ENCODE assay signal across 8 cellular contexts in the genomic region with DNA sequence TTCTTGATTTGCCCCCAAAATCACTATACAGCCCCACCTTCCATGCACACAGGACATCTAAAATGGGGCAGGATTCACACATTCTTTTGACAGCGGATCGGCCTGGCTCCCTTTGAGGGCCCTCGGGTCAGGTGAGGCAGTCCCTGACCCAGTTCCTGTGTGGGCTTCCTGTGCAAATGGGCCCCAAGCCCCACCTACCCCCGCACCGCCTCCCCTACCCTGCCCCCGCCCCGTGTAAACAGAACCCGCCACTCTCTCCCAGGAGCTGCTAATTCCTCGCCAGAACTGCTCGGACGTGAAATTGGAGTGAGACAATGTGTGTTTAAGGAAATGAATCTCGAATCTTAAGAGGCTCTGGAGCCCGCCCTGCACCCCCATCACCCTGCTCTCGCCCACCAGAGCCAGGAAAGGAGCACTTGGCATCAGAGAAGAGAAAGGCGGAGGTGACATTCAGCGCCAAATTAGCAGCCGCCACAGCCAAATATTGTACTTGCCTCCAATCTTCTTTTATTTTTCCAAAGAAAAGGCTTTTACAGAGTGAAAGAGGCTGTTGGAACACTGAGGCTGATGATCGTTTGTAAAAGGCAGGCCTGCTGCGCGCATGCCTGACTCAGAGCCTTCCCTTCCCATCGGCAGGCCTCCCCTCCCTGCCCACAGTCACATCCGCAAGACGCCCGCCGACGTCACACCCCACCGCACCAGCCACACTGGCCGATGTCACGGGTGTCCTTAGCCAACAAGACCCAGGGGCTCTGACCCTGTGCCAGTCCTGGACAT. TPM values are rescaled to one million over a fixed set of nuclear protein-coding genes. Genes with fewer than 3 reads are reported as not detected.
A peak's percentile ranks its signal among the peaks of the same experiment; 100 is the strongest.
DNase-seq lines count a peak whose midpoint lies in the region; ATAC-seq and TF ChIP-seq lines count a peak whose summit lies in the region.

No MANE protein-coding gene starts in this region.

- H3K4me3 ChIP-seq in Caco-2 (ENCODE audit: low read depth, low read length) (no peak overlapping the region), BE2C (ENCODE audit: low read depth, low read length) (no peak overlapping the region)

- CTCF ChIA-PET in Caco-2 (lab: Charles Lee) = no interaction called here
- CTCF ChIA-PET in activated CD4-positive, alpha-beta memory T cell treated with anti-CD3 and anti-CD28 coated beads, Interleukin-2, amount 10 ng/mL, durations not matched to agents 7 days and 5 days (lab: Charles Lee) = interaction anchor here (1.0 kb wide), 1 partner anchor 87 kb away, joined by 3 read pairs; no protein-coding TSS in a partner anchor

- H3K4me1 ChIP-seq in Caco-2 (peaks cover 7% of the 10 kb centered on the region; the same call in 1 of the 2 replicates), BE2C (no peaks in the 10 kb centered on the region)

- POLR2A ChIA-PET in Caco-2 (lab: Charles Lee) = no interaction called here
- POLR2A ChIA-PET in activated CD4-positive, alpha-beta memory T cell treated with anti-CD3 and anti-CD28 coated beads, Interleukin-2, amount 10 ng/mL, durations not matched to agents 7 days and 5 days (lab: Charles Lee) = no interaction called here
- POLR2A ChIA-PET in naive thymus-derived CD8-positive, alpha-beta T cell (lab: Charles Lee) = interaction anchor here (0.6 to 2.1 kb wide), 13 partner anchors 9 to 157 kb away, joined by 3 to 8 read pairs (median 3); a partner anchor contains a TSS

- no peak for DNase-seq in Caco-2
- peak; percentile 84 for DNase-seq in activated CD4-positive, alpha-beta memory T cell treated with anti-CD3 and anti-CD28 coated beads, Interleukin-2, amount 10 ng/mL, durations not matched to agents 7 days and 5 days
- peak; percentile 44 for DNase-seq in effector CD8-positive, alpha-beta T cell (lab: John Stamatoyannopoulos, UW)
- peak; percentile 26 to 91 (median 70) for DNase-seq in naive thymus-derived CD8-positive, alpha-beta T cell
- DNase-seq in BE2C = no peak
- DNase-seq in HPDE6-E6E7 (ENCODE audit: extremely low spot score) = no peak
- DNase-seq in HuH-7.5 (ENCODE audit: low spot score) = no peak

- H3K27me3 Mint-ChIP-seq in Caco-2 (ENCODE audit: insufficient read depth, unreplicated experiment) = no peaks in the 10 kb centered on the region
- H3K27me3 Mint-ChIP-seq in activated CD4-positive, alpha-beta memory T cell treated with anti-CD3 and anti-CD28 coated beads, Interleukin-2, amount 10 ng/mL, durations not matched to agents 7 days and 5 days = no peaks in the 10 kb centered on the region
- no peaks in the 10 kb centered on the region for H3K27me3 Mint-ChIP-seq in naive thymus-derived CD8-positive, alpha-beta T cell
- H3K27me3 Mint-ChIP-seq in stimulated activated memory B cell treated with anti-CD40 and anti-IgM and Interleukin-4, amounts not matched to agents 10 μg/mL and 1 μg/mL and 100 μg/mL, for 72 hours = peaks cover 32% of the 10 kb centered on the region

- no peak for TF ChIP-seq CTCF in Caco-2 (IDR thresholded peaks at IDR 0.05; ENCODE audit: insufficient read depth in 1 of 2, low read depth in 1 of 2, low read length in 1 of 2, severe bottlenecking in 1 of 2, unreplicated experiment in 1 of 2)
- TF ChIP-seq CTCF in BE2C (IDR thresholded peaks at IDR 0.05; ENCODE audit: low read depth, low read length) = no peak

- no peaks in the 10 kb centered on the region for H3K9me3 Mint-ChIP-seq in Caco-2 (ENCODE audit: unreplicated experiment)
- no peaks in the 10 kb centered on the region for H3K9me3 Mint-ChIP-seq in activated CD4-positive, alpha-beta memory T cell treated with anti-CD3 and anti-CD28 coated beads, Interleukin-2, amount 10 ng/mL, durations not matched to agents 7 days and 5 days
- H3K9me3 Mint-ChIP-seq in naive thymus-derived CD8-positive, alpha-beta T cell = no peaks in the 10 kb centered on the region
- no peaks in the 10 kb centered on the region for H3K9me3 Mint-ChIP-seq in stimulated activated memory B cell treated with anti-CD40 and anti-IgM and Interleukin-4, amounts not matched to agents 10 μg/mL and 1 μg/mL and 100 μg/mL, for 72 hours

- no peaks in the 10 kb centered on the region for H3K4me1 Mint-ChIP-seq in Caco-2 (ENCODE audit: low read depth, unreplicated experiment)
- H3K4me1 Mint-ChIP-seq in activated CD4-positive, alpha-beta memory T cell treated with anti-CD3 and anti-CD28 coated beads, Interleukin-2, amount 10 ng/mL, durations not matched to agents 7 days and 5 days = peaks cover 17% of the 10 kb centered on the region
- H3K4me1 Mint-ChIP-seq in naive thymus-derived CD8-positive, alpha-beta T cell = peaks cover 11 to 55% (median 33%) of the 10 kb centered on the region in 4 donors
- H3K4me1 Mint-ChIP-seq in stimulated activated memory B cell treated with anti-CD40 and anti-IgM and Interleukin-4, amounts not matched to agents 10 μg/mL and 1 μg/mL and 100 μg/mL, for 72 hours = no peaks in the 10 kb centered on the region

- BruUV-seq in Caco-2 (replicated peaks; lab: Mats Ljungman, UMichigan) = no TSS peak

- H3K27ac Mint-ChIP-seq in Caco-2 (ENCODE audit: unreplicated experiment) = peak overlapping the region; percentile 25
- H3K27ac Mint-ChIP-seq in activated CD4-positive, alpha-beta memory T cell treated with anti-CD3 and anti-CD28 coated beads, Interleukin-2, amount 10 ng/mL, durations not matched to agents 7 days and 5 days = peak overlapping the region; percentile 88
- H3K27ac Mint-ChIP-seq in naive thymus-derived CD8-positive, alpha-beta T cell = peak overlapping the region; percentile 84 to 99 (median 96)
- no peak overlapping the region for H3K27ac Mint-ChIP-seq in stimulated activated memory B cell treated with anti-CD40 and anti-IgM and Interleukin-4, amounts not matched to agents 10 μg/mL and 1 μg/mL and 100 μg/mL, for 72 hours

- H3K4me3 Mint-ChIP-seq in Caco-2 (ENCODE audit: unreplicated experiment) = no peak overlapping the region
- peak overlapping the region; percentile 66 for H3K4me3 Mint-ChIP-seq in activated CD4-positive, alpha-beta memory T cell treated with anti-CD3 and anti-CD28 coated beads, Interleukin-2, amount 10 ng/mL, durations not matched to agents 7 days and 5 days
- H3K4me3 Mint-ChIP-seq in naive thymus-derived CD8-positive, alpha-beta T cell = peak overlapping the region; percentile 79 to 92 (median 86)
- H3K4me3 Mint-ChIP-seq in stimulated activated memory B cell treated with anti-CD40 and anti-IgM and Interleukin-4, amounts not matched to agents 10 μg/mL and 1 μg/mL and 100 μg/mL, for 72 hours = no peak overlapping the region

- no peaks in the 10 kb centered on the region for H3K36me3 Mint-ChIP-seq in Caco-2 (ENCODE audit: insufficient read depth, unreplicated experiment)
- H3K36me3 Mint-ChIP-seq in activated CD4-positive, alpha-beta memory T cell treated with anti-CD3 and anti-CD28 coated beads, Interleukin-2, amount 10 ng/mL, durations not matched to agents 7 days and 5 days (ENCODE audit: low read depth) = no peaks in the 10 kb centered on the region
- no peaks in the 10 kb centered on the region for H3K36me3 Mint-ChIP-seq in naive thymus-derived CD8-positive, alpha-beta T cell
- no peaks in the 10 kb centered on the region for H3K36me3 Mint-ChIP-seq in stimulated activated memory B cell treated with anti-CD40 and anti-IgM and Interleukin-4, amounts not matched to agents 10 μg/mL and 1 μg/mL and 100 μg/mL, for 72 hours

- intact Hi-C loops in Caco-2 (cut with micrococcal nuclease; ENCODE audit: unreplicated experiment) = no loop called here

- H3K9me3 ChIP-seq in Caco-2 (no peaks in the 10 kb centered on the region), BE2C (no peaks in the 10 kb centered on the region)

- H3K36me3 ChIP-seq in Caco-2 (ENCODE audit: control insufficient read depth, insufficient read depth, low read length) = no peaks in the 10 kb centered on the region
- no peaks in the 10 kb centered on the region for H3K36me3 ChIP-seq in BE2C

- H3K27me3 ChIP-seq in Caco-2 (replicated peaks; ENCODE audit: control insufficient read depth, insufficient read depth, low read length) (no peaks in the 10 kb centered on the region), BE2C (no peaks in the 10 kb centered on the region)

- peak; percentile 85 to 87 for ATAC-seq in naive thymus-derived CD8-positive, alpha-beta T cell
- peak; percentile 37 for ATAC-seq in stimulated activated memory B cell treated with anti-CD40 and anti-IgM and Interleukin-4, amounts not matched to agents 10 μg/mL and 1 μg/mL and 100 μg/mL, for 72 hours

RNA-seq across cellular contexts. Expression of a gene that starts 53.1 kb away (rescaled TPM):
- total RNA-seq in Caco-2 (2022) = 0.25 and 0.35 TPM in 2 replicates
- total RNA-seq in activated CD4-positive, alpha-beta memory T cell treated with anti-CD3 and anti-CD28 coated beads, Interleukin-2, amount 10 ng/mL, durations not matched to agents 7 days and 5 days = under 1 TPM; 0.45 to 0.55 TPM
- 1 to 10 TPM; 4.0 to 4.9 TPM for total RNA-seq in naive thymus-derived CD8-positive, alpha-beta T cell
- polyA plus RNA-seq in naive thymus-derived CD8-positive, alpha-beta T cell = 1 to 10 TPM in 1 of 3 donors, under 1 TPM in 2; 0.40 to 1.5 (median 0.40) TPM
- 52.0 TPM for polyA plus RNA-seq in BE2C (2012; ENCODE audit: insufficient read depth, insufficient read length, low read depth)

Comparison
In these comparisons a context has a peak if more than half of its experiments do, and no peak if none do; other contexts are left out.
1. DNase-seq: peak in activated CD4-positive, alpha-beta memory T cell treated with anti-CD3 and anti-CD28 coated beads, Interleukin-2, amount 10 ng/mL, durations not matched to agents 7 days and 5 days (single experiment), effector CD8-positive, alpha-beta T cell (single experiment) and naive thymus-derived CD8-positive, alpha-beta T cell (10 of 10); none in Caco-2 (0 of 2), BE2C (single experiment), HPDE6-E6E7 (single experiment) and HuH-7.5 (single experiment).
2. H3K4me3 Mint-ChIP-seq: peak in activated CD4-positive, alpha-beta memory T cell treated with anti-CD3 and anti-CD28 coated beads, Interleukin-2, amount 10 ng/mL, durations not matched to agents 7 days and 5 days (single experiment) and naive thymus-derived CD8-positive, alpha-beta T cell (10 of 10); none in Caco-2 (single experiment) and stimulated activated memory B cell treated with anti-CD40 and anti-IgM and Interleukin-4, amounts not matched to agents 10 μg/mL and 1 μg/mL and 100 μg/mL, for 72 hours (single experiment).